In genomic region chr11:62694455-62695167, GRCh38 we compare ENCODE assay signal across 8 cellular contexts. TPM values are rescaled to one million over a fixed set of nuclear protein-coding genes. Genes with fewer than 3 reads are reported as not detected.
DNase-seq lines count a peak whose midpoint lies in the region; TF ChIP-seq lines count a peak whose summit lies in the region.

No MANE protein-coding gene starts in this region.

- no peaks in the 10 kb centered on the region for H3K9me3 Mint-ChIP-seq in activated CD4-positive, alpha-beta T cell treated with anti-CD3 and anti-CD28 coated beads, Interleukin-2, amount 10 ng/mL, durations not matched to agents 7 days and 5 days

- no peak overlapping the region for H3K27ac Mint-ChIP-seq in activated CD4-positive, alpha-beta T cell treated with anti-CD3 and anti-CD28 coated beads, Interleukin-2, amount 10 ng/mL, durations not matched to agents 7 days and 5 days

- peak; percentile 87 for TF ChIP-seq CTCF in 22Rv1 (IDR thresholded peaks at IDR 0.05)
- TF ChIP-seq CTCF in GM12873 (IDR thresholded peaks at IDR 0.05; ENCODE audit: insufficient read depth, low read depth, low read length, missing control alignments), result peak; percentile 87
- TF ChIP-seq CTCF in lower leg skin (IDR thresholded peaks at IDR 0.05), result peak in 1 of 3 donors; percentile 40

- peak; percentile 48 to 78 for DNase-seq in NCI-H446 (lab: John Stamatoyannopoulos, UW)
- DNase-seq in activated CD4-positive, alpha-beta T cell treated with anti-CD3 and anti-CD28 coated beads, Interleukin-2, amount 10 ng/mL, durations not matched to agents 7 days and 5 days, result peak; percentile 83
- DNase-seq in dedifferentiated amniotic fluid mesenchymal stem cell (ENCODE audit: extremely low spot score), result peak; percentile 76
- peak; percentile 77 to 96 for DNase-seq in lower leg skin (ENCODE audit: low spot score in 2 of 2)
- DNase-seq in stimulated activated CD4-positive, alpha-beta T cell treated with anti-CD3 and anti-CD28 coated beads, TNF-alpha, amount 100 ng/mL, for 48 hours (ENCODE audit: low read depth in 3 of 3), result peak in 2 of 3 donors; percentile 56 to 71
- no peak for DNase-seq in OCI-M2 (lab: John Stamatoyannopoulos, UW; ENCODE audit: unreplicated experiment)

- H3K4me1 Mint-ChIP-seq in activated CD4-positive, alpha-beta T cell treated with anti-CD3 and anti-CD28 coated beads, Interleukin-2, amount 10 ng/mL, durations not matched to agents 7 days and 5 days, result peaks cover 5% of the 10 kb centered on the region

- CTCF ChIA-PET in activated CD4-positive, alpha-beta T cell treated with anti-CD3 and anti-CD28 coated beads, Interleukin-2, amount 10 ng/mL, durations not matched to agents 7 days and 5 days (lab: Charles Lee), result interaction anchor here (0.7 to 2.8 kb wide), 11 partner anchors 9 to 300 kb away, joined by 3 to 16 read pairs (median 5); partner anchors contain the start of genes LBHD1, TUT1 and UQCC3

- no peak overlapping the region for H3K4me3 Mint-ChIP-seq in activated CD4-positive, alpha-beta T cell treated with anti-CD3 and anti-CD28 coated beads, Interleukin-2, amount 10 ng/mL, durations not matched to agents 7 days and 5 days

- no peaks in the 10 kb centered on the region for H3K27me3 Mint-ChIP-seq in activated CD4-positive, alpha-beta T cell treated with anti-CD3 and anti-CD28 coated beads, Interleukin-2, amount 10 ng/mL, durations not matched to agents 7 days and 5 days

- no peak overlapping the region for H3K4me3 ChIP-seq in lower leg skin (ENCODE audit: low read depth, poor library complexity, severe bottlenecking)

- POLR2A ChIA-PET in activated CD4-positive, alpha-beta T cell treated with anti-CD3 and anti-CD28 coated beads, Interleukin-2, amount 10 ng/mL, durations not matched to agents 7 days and 5 days (lab: Charles Lee), result interaction anchor here (0.7 kb wide), 1 partner anchor 124 kb away, joined by 3 read pairs; no protein-coding TSS in a partner anchor

- intact Hi-C loops in lower leg skin (cut with DNase I; ENCODE audit: low total_unique reads), result loop anchor here (10.0 kb wide), 1 partner anchor 100 kb away; the partner anchor contains the start of gene TUT1

- H3K27ac ChIP-seq in 22Rv1, result 0 out of 2 replicates have a peak overlapping the region, but pooled peaks have one; percentile 30

- WGBS in lower leg skin, 2 donors, result 40 to 44% methylated on average over 14 of the region's 14 CpGs

- peaks cover 13% of the 10 kb centered on the region for H3K36me3 Mint-ChIP-seq in activated CD4-positive, alpha-beta T cell treated with anti-CD3 and anti-CD28 coated beads, Interleukin-2, amount 10 ng/mL, durations not matched to agents 7 days and 5 days (ENCODE audit: low read depth)

- TF ChIP-seq POLR2A in lower leg skin (IDR thresholded peaks at IDR 0.05), result no peak

RNA-seq across cellular contexts. Expression of gene LRRN4CL, which starts 5.3 kb away (rescaled TPM):
- under 1 TPM; 0.17 to 0.40 TPM for total RNA-seq in activated CD4-positive, alpha-beta T cell treated with anti-CD3 and anti-CD28 coated beads, Interleukin-2, amount 10 ng/mL, durations not matched to agents 7 days and 5 days
- 10 to 100 TPM in 2 of 4 donors, 1 to 10 TPM in 2; 7.3 to 11.6 (median 9.9) TPM for total RNA-seq in lower leg skin

RNA-seq across cellular contexts. Expression of gene BSCL2, which starts 12.6 kb away (rescaled TPM):
- total RNA-seq in activated CD4-positive, alpha-beta T cell treated with anti-CD3 and anti-CD28 coated beads, Interleukin-2, amount 10 ng/mL, durations not matched to agents 7 days and 5 days, result 10 to 100 TPM; 28.3 to 41.0 TPM
- 10 to 100 TPM; 25.4 to 68.2 (median 45.1) TPM for total RNA-seq in lower leg skin

RNA-seq across cellular contexts. Expression of gene GNG3, which starts 12.9 kb away (rescaled TPM):
- total RNA-seq in activated CD4-positive, alpha-beta T cell treated with anti-CD3 and anti-CD28 coated beads, Interleukin-2, amount 10 ng/mL, durations not matched to agents 7 days and 5 days, result not detected
- total RNA-seq in lower leg skin, result not detected

RNA-seq across cellular contexts. Expression of gene UBXN1, which starts 15.7 kb away (rescaled TPM):
- 100 to 1,000 TPM; 126 to 146 TPM for total RNA-seq in activated CD4-positive, alpha-beta T cell treated with anti-CD3 and anti-CD28 coated beads, Interleukin-2, amount 10 ng/mL, durations not matched to agents 7 days and 5 days
- 100 to 1,000 TPM; 194 to 275 (median 235) TPM for total RNA-seq in lower leg skin

RNA-seq across cellular contexts. Expression of gene LBHD1, which starts 22.5 kb away (rescaled TPM):
- 10 to 100 TPM; 19.5 to 21.3 TPM for total RNA-seq in activated CD4-positive, alpha-beta T cell treated with anti-CD3 and anti-CD28 coated beads, Interleukin-2, amount 10 ng/mL, durations not matched to agents 7 days and 5 days
- 1 to 10 TPM; 2.5 to 4.6 (median 3.1) TPM for total RNA-seq in lower leg skin

Comparison
In these comparisons a context has a peak if more than half of its experiments do, and no peak if none do; other contexts are left out.
1. RNA of gene LRRN4CL, which starts 5.3 kb away (total RNA-seq): 7.3 to 11.6 TPM in lower leg skin; 0.17 to 0.40 TPM in activated CD4-positive, alpha-beta T cell treated with anti-CD3 and anti-CD28 coated beads, Interleukin-2, amount 10 ng/mL, durations not matched to agents 7 days and 5 days; every median in the first group is over 4 times any median in the second.